ENCODE assay signal across 16 cellular contexts in the genomic region with DNA sequence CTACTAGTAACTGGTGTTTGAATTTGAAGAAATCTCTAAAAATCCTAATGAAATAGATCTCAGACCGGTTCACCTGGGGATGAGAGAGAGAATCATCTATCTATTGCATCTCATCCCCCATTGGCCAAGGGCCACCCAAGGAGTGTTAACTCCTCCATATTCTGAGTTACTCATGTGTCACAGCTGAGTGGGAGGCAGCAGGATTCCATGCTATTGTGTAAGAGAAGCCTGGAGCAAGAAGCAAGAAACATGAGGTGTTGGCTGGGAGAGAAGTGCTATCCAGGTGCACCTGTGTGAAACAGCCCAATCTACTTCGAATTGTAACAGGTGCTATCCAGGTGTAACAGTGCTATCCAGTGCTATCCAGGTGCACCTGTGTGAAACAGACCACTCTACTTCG.
"Had no signal": no experiment of that assay in that cellular context is flagged by ENCODE, and none has a peak within 500 bp of the region (broad histone marks: within the 10 kb centered on the region; RNA-seq: fewer than 3 reads in every experiment).

No MANE protein-coding gene starts in this region.

- H3K4me1 ChIP-seq: ascending aorta, colonic mucosa, parathyroid adenoma, stomach, uterus had no signal

- DNase-seq: activated CD4-positive, alpha-beta T cell treated with anti-CD3 and anti-CD28 coated beads for 48 hours; activated CD8-positive, alpha-beta memory T cell treated with anti-CD3 and anti-CD28 coated beads, Interleukin-2, amount 50 U/mL, for 48 hours; activated CD8-positive, alpha-beta T cell treated with anti-CD3 and anti-CD28 coated beads, Interleukin-2, amount 10 ng/mL, durations not matched to agents 7 days and 5 days; activated naive CD4-positive, alpha-beta T cell; activated naive CD8-positive, alpha-beta T cell treated with anti-CD3 and anti-CD28 coated beads, Interleukin-2, amount 50 U/mL, for 24 hours; colonic mucosa; hypothalamus; retina; stimulated activated CD4-positive, alpha-beta T cell treated with anti-CD3 and anti-CD28 coated beads, Interleukin-15, amount 100 ng/mL, for 24 hours; stimulated activated CD4-positive, alpha-beta T cell treated with anti-CD3 and anti-CD28 coated beads, Interleukin-4, amount 100 ng/mL, for 24 hours; stomach; T-helper 1 cell; uterus had no signal

- H3K9ac ChIP-seq: parathyroid adenoma had no signal

- H3K79me2 ChIP-seq: parathyroid adenoma had no signal

- H3K9me3 ChIP-seq: ascending aorta, colonic mucosa, stomach, thoracic aorta, uterus had no signal

- H2AFZ ChIP-seq: parathyroid adenoma had no signal

- H3K4me3 ChIP-seq: ascending aorta, colonic mucosa, stomach, thoracic aorta, uterus had no signal

- H3K27ac ChIP-seq: ascending aorta, colonic mucosa, parathyroid adenoma, stomach, thoracic aorta, uterus had no signal

- H3K27me3 ChIP-seq: ascending aorta, colonic mucosa, stomach, uterus had no signal

- H3K36me3 ChIP-seq: ascending aorta, colonic mucosa, stomach, thoracic aorta, uterus had no signal
